In the genomic region with DNA sequence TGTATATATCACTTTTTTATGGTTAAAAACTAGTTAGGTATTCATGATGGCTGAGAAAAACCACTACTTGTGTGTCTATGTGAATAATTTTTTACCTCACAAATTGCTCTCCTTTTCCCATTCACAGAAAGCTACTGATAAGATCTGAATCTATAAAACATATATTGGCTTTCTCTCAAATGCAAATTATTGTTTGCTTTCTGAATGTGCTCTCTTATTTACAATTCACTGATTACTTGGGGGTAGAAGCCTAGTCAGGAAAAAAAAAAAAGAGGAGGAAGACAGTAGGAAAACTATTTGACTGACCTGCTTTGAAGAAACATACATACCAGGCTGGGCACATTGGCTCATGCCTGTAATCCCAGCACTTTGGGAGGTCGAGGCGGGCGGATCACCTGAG, we compare ENCODE assay signal across 14 cellular contexts. TPM values are rescaled to one million over a fixed set of nuclear protein-coding genes. Genes with fewer than 3 reads are reported as not detected.
DNase-seq lines count a peak whose midpoint lies in the region; TF ChIP-seq lines count a peak whose summit lies in the region.
"Had no signal": no experiment of that assay in that cellular context is flagged by ENCODE, and none has a peak within 500 bp of the region (broad histone marks: within the 10 kb centered on the region; RNA-seq: fewer than 3 reads in every experiment).

No MANE protein-coding gene starts in this region.

- H2AK5ac ChIP-seq in mesenchymal stem cell (ENCODE audit: low read length, severe bottlenecking), result no peak overlapping the region

- no peak for TF ChIP-seq CTCF in 22Rv1 (IDR thresholded peaks at IDR 0.05)

- no peak overlapping the region for H3K18ac ChIP-seq in mesenchymal stem cell (ENCODE audit: low read depth in 1 of 2, low read length in 2 of 2)

- 100% methylated on average over 2 of the region's 3 CpGs for WGBS in mesenchymal stem cell

- no peak overlapping the region for H4K91ac ChIP-seq in mesenchymal stem cell (ENCODE audit: low read length)

- H3K27me3 ChIP-seq in mesenchymal stem cell (ENCODE audit: control insufficient read depth in 1 of 2, insufficient read depth in 1 of 2, low read length in 2 of 2), result no peaks in the 10 kb centered on the region

- peak overlapping the region; percentile 60 for H3K27ac ChIP-seq in 22Rv1
- H3K27ac ChIP-seq in mesenchymal stem cell (ENCODE audit: low read length, poor library complexity, severe bottlenecking), result no peak overlapping the region

- DNase-seq in COR-L47 (lab: John Stamatoyannopoulos, UW), result peak; percentile 2
- DNase-seq in NCI-H146 (lab: John Stamatoyannopoulos, UW), result peak; percentile 66
- DNase-seq in NCI-H69 (lab: John Stamatoyannopoulos, UW), result peak; percentile 51
- no peak for DNase-seq in mesenchymal stem cell
- no peak for DNase-seq in NCI-H1417 (lab: John Stamatoyannopoulos, UW)
- DNase-seq in effector CD4-positive, alpha-beta T cell, result no peak
- DNase-seq: AML-193; Calu3; CD4-positive, alpha-beta memory T cell; DMS79 treated with DMSO at 0.1 percent for 48 hours; GF-D8; GOT3; H7 had no signal

- peaks cover 15% of the 10 kb centered on the region for H3K79me1 ChIP-seq in mesenchymal stem cell (replicated peaks; ENCODE audit: low read length, poor library complexity, severe bottlenecking)

- no peak overlapping the region for H3K4ac ChIP-seq in mesenchymal stem cell (ENCODE audit: low read depth in 1 of 2, low read length in 2 of 2)

- H3K9ac ChIP-seq in mesenchymal stem cell (ENCODE audit: low read length), result no peak overlapping the region

- no peak overlapping the region for H3K4me3 ChIP-seq in mesenchymal stem cell (ENCODE audit: insufficient read depth in 1 of 2, low read depth in 1 of 2, low read length in 2 of 2)

- H3K4me2 ChIP-seq in mesenchymal stem cell (ENCODE audit: low read length, poor library complexity, severe bottlenecking), result no peak overlapping the region

- H3K4me1 ChIP-seq in mesenchymal stem cell (ENCODE audit: control insufficient read depth, insufficient read depth, low read depth, low read length), result peaks cover 2% of the 10 kb centered on the region

- H2BK120ac ChIP-seq in mesenchymal stem cell (ENCODE audit: low read depth, low read length), result no peak overlapping the region

- H3K36me3 ChIP-seq in mesenchymal stem cell (ENCODE audit: control insufficient read depth in 1 of 2, insufficient read depth in 2 of 2, low read depth in 1 of 2, low read length in 2 of 2), result peaks cover 0 to 3% of the 10 kb centered on the region in 2 experiments

- H2BK12ac ChIP-seq in mesenchymal stem cell (ENCODE audit: low read length in 2 of 2), result no peak overlapping the region

- H2BK5ac ChIP-seq in mesenchymal stem cell (ENCODE audit: low read depth, low read length, poor library complexity, severe bottlenecking), result no peak overlapping the region

- H3K9me3 ChIP-seq in mesenchymal stem cell (ENCODE audit: control insufficient read depth, low read length), result no peaks in the 10 kb centered on the region

- no peak overlapping the region for H4K8ac ChIP-seq in mesenchymal stem cell (ENCODE audit: low read length)

- no peak overlapping the region for H2AFZ ChIP-seq in mesenchymal stem cell (ENCODE audit: low read depth, low read length)

- no peak overlapping the region for H3K14ac ChIP-seq in mesenchymal stem cell (ENCODE audit: low read length in 2 of 2)

- no peak overlapping the region for H2BK15ac ChIP-seq in mesenchymal stem cell (ENCODE audit: low read depth, poor library complexity, severe bottlenecking)

- no peak overlapping the region for H3K23ac ChIP-seq in mesenchymal stem cell (ENCODE audit: low read length in 2 of 2)

RNA-seq across cellular contexts. Expression of a gene that starts 20.5 kb away (rescaled TPM):
- 2.2 TPM for polyA plus RNA-seq in mesenchymal stem cell (2013, experiment 1 of 2)
- polyA plus RNA-seq in mesenchymal stem cell (2013, experiment 2 of 2), result 2.1 TPM

Comparison
In these comparisons a context has a peak if more than half of its experiments do, and no peak if none do; other contexts are left out.
1. DNase-seq: peak in COR-L47 (single experiment), NCI-H146 (single experiment) and NCI-H69 (single experiment); none in mesenchymal stem cell (single experiment), NCI-H1417 (0 of 3) and effector CD4-positive, alpha-beta T cell (single experiment).